ENCODE assay signal across 8 cellular contexts in genomic region chr3:23712656-23713559, GRCh38.
A peak's percentile ranks its signal among the peaks of the same experiment; 100 is the strongest.
DNase-seq lines count a peak whose midpoint lies in the region; ATAC-seq and TF ChIP-seq lines count a peak whose summit lies in the region.

No MANE protein-coding gene starts in this region.

- ATAC-seq in heart right ventricle: peak; percentile 71 to 86 (median 78)
- ATAC-seq in gastrocnemius medialis: peak; percentile 95 to 96
- no peak for ATAC-seq in HG03378 (IDR thresholded peaks at IDR 0.05; ENCODE audit: unreplicated experiment)
- ATAC-seq in HG02938 (IDR thresholded peaks at IDR 0.05; ENCODE audit: unreplicated experiment): no peak

- DNase-seq in HCEC 1CT (peak; percentile 94), SK-N-DZ (ENCODE audit: low spot score) (peak; percentile 82), heart right ventricle (peak in 1 of 2 donors; percentile 63), gastrocnemius medialis (peak; percentile 80 to 84), esophagus squamous epithelium (lab: John Stamatoyannopoulos, UW) (no peak), DMS114 treated with DMSO at 0.1 percent for 48 hours (lab: John Stamatoyannopoulos, UW; ENCODE audit: unreplicated experiment) (no peak)

- H3K4me3 ChIP-seq in heart right ventricle (peak overlapping the region in 3 of 10 donors; percentile 10 to 20 (median 13)), gastrocnemius medialis (no peak overlapping the region), esophagus squamous epithelium (peak overlapping the region in 1 of 4 donors; percentile 30)

- H3K27ac ChIP-seq in heart right ventricle (peak overlapping the region in 6 of 10 donors; percentile 31 to 78 (median 65)), gastrocnemius medialis (peak overlapping the region; percentile 28 to 72 (median 38)), esophagus squamous epithelium (peak overlapping the region in 1 of 4 donors; percentile 17)

- intact Hi-C loops in heart right ventricle (cut with DNase I) (no loop called here), gastrocnemius medialis (cut with DNase I; ENCODE audit: low total_unique reads) (no loop called here), esophagus squamous epithelium (cut with DNase I) (no loop called here)

- in situ Hi-C loops in gastrocnemius medialis (cut with MboI; ENCODE audit: low sequenced_read_pairs in 4 of 4): no loop called here

- H3K9me3 ChIP-seq in heart right ventricle (peaks cover 0 to 9% (median 0%) of the 10 kb centered on the region in 11 donors), gastrocnemius medialis (no peaks in the 10 kb centered on the region), esophagus squamous epithelium (no peaks in the 10 kb centered on the region)

- WGBS in heart right ventricle, 2 donors: 31 to 35% methylated on average over 9 of the region's 9 CpGs
- 36 to 63% methylated on average over 9 of the region's 9 CpGs for WGBS in esophagus squamous epithelium, 2 donors

- H3K4me1 ChIP-seq in heart right ventricle (peaks cover 0 to 35% (median 4%) of the 10 kb centered on the region in 9 donors), gastrocnemius medialis (peaks cover 10 to 17% of the 10 kb centered on the region in 2 donors), esophagus squamous epithelium (peaks cover 0 to 15% (median 0%) of the 10 kb centered on the region in 3 donors)

- TF ChIP-seq CTCF in heart right ventricle (IDR thresholded peaks at IDR 0.05) (peak in 5 of 9 donors; percentile 20 to 53 (median 43)), gastrocnemius medialis (IDR thresholded peaks at IDR 0.05 in 4 of 5, conservative IDR thresholded peaks at IDR 0.05 in 1 of 5) (no peak), esophagus squamous epithelium (IDR thresholded peaks at IDR 0.05) (no peak)

- H3K36me3 ChIP-seq in heart right ventricle (no peaks in the 10 kb centered on the region), gastrocnemius medialis (no peaks in the 10 kb centered on the region), esophagus squamous epithelium (no peaks in the 10 kb centered on the region)

- H3K27me3 ChIP-seq in heart right ventricle: no peaks in the 10 kb centered on the region
- no peaks in the 10 kb centered on the region for H3K27me3 ChIP-seq in gastrocnemius medialis
- no peaks in the 10 kb centered on the region for H3K27me3 ChIP-seq in esophagus squamous epithelium

- TF ChIP-seq POLR2A in gastrocnemius medialis (IDR thresholded peaks at IDR 0.05) (no peak), esophagus squamous epithelium (IDR thresholded peaks at IDR 0.05) (no peak)

Comparison
In these comparisons a context has a peak if more than half of its experiments do, and no peak if none do; other contexts are left out.
1. DNase-seq: peak in HCEC 1CT (single experiment), SK-N-DZ (single experiment) and gastrocnemius medialis (2 of 2); none in esophagus squamous epithelium (single experiment) and DMS114 treated with DMSO at 0.1 percent for 48 hours (single experiment).
2. ATAC-seq: peak in heart right ventricle (8 of 8) and gastrocnemius medialis (2 of 2); none in HG03378 (single experiment) and HG02938 (single experiment).
3. CTCF ChIP-seq: peak in heart right ventricle (5 of 9); none in gastrocnemius medialis (0 of 5) and esophagus squamous epithelium (0 of 6).